10 cellular contexts compared by ENCODE assay signal in genomic region chr6:90178294-90178678, GRCh38.
DNase-seq lines count a peak whose midpoint lies in the region; ATAC-seq lines count a peak whose summit lies in the region.
"Had no signal": no experiment of that assay in that cellular context is flagged by ENCODE, and none has a peak within 500 bp of the region (broad histone marks: within the 10 kb centered on the region; RNA-seq: fewer than 3 reads in every experiment).

No MANE protein-coding gene starts in this region.

- intact Hi-C loops in activated CD4-positive, alpha-beta T cell treated with anti-CD3 and anti-CD28 coated beads for 36 hours (cut with DNase I, micrococcal nuclease): loop anchor here (5.0 kb wide), 3 partner anchors 71 to 299 kb away; no protein-coding TSS in a partner anchor
- intact Hi-C loops in left ventricle myocardium superior (cut with micrococcal nuclease): no loop called here

- CTCF ChIA-PET in activated CD4-positive, alpha-beta T cell treated with anti-CD3 and anti-CD28 coated beads for 36 hours (lab: Charles Lee): interaction anchor here (0.8 to 3.0 kb wide), 18 partner anchors 8 to 300 kb away, joined by 3 to 21 read pairs (median 4); no protein-coding TSS in a partner anchor
- CTCF ChIA-PET in T-cell (lab: Charles Lee): interaction anchor here (0.7 to 4.2 kb wide), 10 partner anchors 10 to 238 kb away, joined by 3 to 27 read pairs (median 4); no protein-coding TSS in a partner anchor

- POLR2A ChIA-PET in activated CD4-positive, alpha-beta T cell treated with anti-CD3 and anti-CD28 coated beads for 36 hours (lab: Charles Lee): interaction anchor here (0.7 to 1.2 kb wide), 3 partner anchors 36 to 90 kb away, joined by 3 read pairs; no protein-coding TSS in a partner anchor
- POLR2A ChIA-PET in T-cell (lab: Charles Lee): interaction anchor here (0.7 to 1.0 kb wide), 3 partner anchors 8 to 197 kb away, joined by 3 to 5 read pairs (median 3); no protein-coding TSS in a partner anchor

- H3K36me3 ChIP-seq in skeletal muscle tissue (ENCODE audit: control insufficient read depth in 3 of 3, insufficient read depth in 3 of 3, low read length in 3 of 3): no peaks in the 10 kb centered on the region

- H3K27ac ChIP-seq in skeletal muscle tissue (ENCODE audit: low read depth, low read length): no peak overlapping the region

- H3K27me3 ChIP-seq in skeletal muscle tissue (ENCODE audit: control insufficient read depth in 3 of 3, insufficient read depth in 3 of 3, low read length in 3 of 3): no peaks in the 10 kb centered on the region

- H3K27ac Mint-ChIP-seq in activated CD4-positive, alpha-beta T cell treated with anti-CD3 and anti-CD28 coated beads for 36 hours: peak overlapping the region; percentile 72
- H3K27ac Mint-ChIP-seq in T-cell: peak overlapping the region; percentile 92 to 94

- DNase-seq in activated CD4-positive, alpha-beta T cell treated with anti-CD3 and anti-CD28 coated beads for 36 hours: no peak
- no peak for DNase-seq in activated CD4-positive, alpha-beta T cell treated with anti-CD3 and anti-CD28 coated beads for 1 hour
- DNase-seq in T-cell (no peak), left ventricle myocardium superior (no peak), NCI-H1048 (lab: John Stamatoyannopoulos, UW) (no peak), SKM-1 treated with dmso at 0.1 percent for 144 hours (lab: John Stamatoyannopoulos, UW; ENCODE audit: unreplicated experiment) (no peak)
- DNase-seq: stimulated activated CD4-positive, alpha-beta T cell treated with anti-CD3 and anti-CD28 coated beads, Interleukin-1b, Interleukin-23, amount 100 ng/mL, for 48 hours had no signal

- peak overlapping the region in 2 of 3 donors; percentile 35 to 54 for H3K9ac ChIP-seq in skeletal muscle tissue (ENCODE audit: low read depth in 1 of 3, low read length in 3 of 3)

- no peak for ATAC-seq in activated CD4-positive, alpha-beta T cell treated with anti-CD3 and anti-CD28 coated beads for 36 hours
- ATAC-seq in T-cell (replicated peaks in 1 of 4): no peak
- ATAC-seq in left ventricle myocardium superior: peak; percentile 54
- ATAC-seq in GM21526 (IDR thresholded peaks at IDR 0.05; ENCODE audit: low FRiP score, unreplicated experiment): no peak
- ATAC-seq: SK-N-SH treated with all-trans-retinoic acid at 6 μM for 48 hours had no signal

- peaks cover 14 to 20% (median 17%) of the 10 kb centered on the region in 3 donors for H3K4me1 ChIP-seq in skeletal muscle tissue (ENCODE audit: control insufficient read depth in 3 of 3, insufficient read depth in 3 of 3, low read length in 3 of 3)

- H3K4me3 ChIP-seq in skeletal muscle tissue (ENCODE audit: low read length in 3 of 3): no peak overlapping the region

- no peaks in the 10 kb centered on the region for H3K27me3 Mint-ChIP-seq in activated CD4-positive, alpha-beta T cell treated with anti-CD3 and anti-CD28 coated beads for 36 hours
- H3K27me3 Mint-ChIP-seq in T-cell: no peaks in the 10 kb centered on the region

- H3K4me1 Mint-ChIP-seq in activated CD4-positive, alpha-beta T cell treated with anti-CD3 and anti-CD28 coated beads for 36 hours: peaks cover 75% of the 10 kb centered on the region
- peaks cover 76% of the 10 kb centered on the region in 3 donors for H3K4me1 Mint-ChIP-seq in T-cell

- peaks cover 0 to 2% (median 0%) of the 10 kb centered on the region in 3 donors for H3K9me3 ChIP-seq in skeletal muscle tissue (ENCODE audit: control insufficient read depth in 3 of 3, low read length in 3 of 3)

- peaks cover 35% of the 10 kb centered on the region for H3K36me3 Mint-ChIP-seq in activated CD4-positive, alpha-beta T cell treated with anti-CD3 and anti-CD28 coated beads for 36 hours (ENCODE audit: low read depth)
- peaks cover 14% of the 10 kb centered on the region for H3K36me3 Mint-ChIP-seq in T-cell

- peak overlapping the region; percentile 22 for H3K4me3 Mint-ChIP-seq in activated CD4-positive, alpha-beta T cell treated with anti-CD3 and anti-CD28 coated beads for 36 hours
- H3K4me3 Mint-ChIP-seq in T-cell: peak overlapping the region; percentile 32 to 55 (median 40)

- H3K9me3 Mint-ChIP-seq in activated CD4-positive, alpha-beta T cell treated with anti-CD3 and anti-CD28 coated beads for 36 hours (ENCODE audit: low read depth): peaks cover 2% of the 10 kb centered on the region
- no peaks in the 10 kb centered on the region for H3K9me3 Mint-ChIP-seq in T-cell
